9 cellular contexts compared by ENCODE assay signal in the genomic region with DNA sequence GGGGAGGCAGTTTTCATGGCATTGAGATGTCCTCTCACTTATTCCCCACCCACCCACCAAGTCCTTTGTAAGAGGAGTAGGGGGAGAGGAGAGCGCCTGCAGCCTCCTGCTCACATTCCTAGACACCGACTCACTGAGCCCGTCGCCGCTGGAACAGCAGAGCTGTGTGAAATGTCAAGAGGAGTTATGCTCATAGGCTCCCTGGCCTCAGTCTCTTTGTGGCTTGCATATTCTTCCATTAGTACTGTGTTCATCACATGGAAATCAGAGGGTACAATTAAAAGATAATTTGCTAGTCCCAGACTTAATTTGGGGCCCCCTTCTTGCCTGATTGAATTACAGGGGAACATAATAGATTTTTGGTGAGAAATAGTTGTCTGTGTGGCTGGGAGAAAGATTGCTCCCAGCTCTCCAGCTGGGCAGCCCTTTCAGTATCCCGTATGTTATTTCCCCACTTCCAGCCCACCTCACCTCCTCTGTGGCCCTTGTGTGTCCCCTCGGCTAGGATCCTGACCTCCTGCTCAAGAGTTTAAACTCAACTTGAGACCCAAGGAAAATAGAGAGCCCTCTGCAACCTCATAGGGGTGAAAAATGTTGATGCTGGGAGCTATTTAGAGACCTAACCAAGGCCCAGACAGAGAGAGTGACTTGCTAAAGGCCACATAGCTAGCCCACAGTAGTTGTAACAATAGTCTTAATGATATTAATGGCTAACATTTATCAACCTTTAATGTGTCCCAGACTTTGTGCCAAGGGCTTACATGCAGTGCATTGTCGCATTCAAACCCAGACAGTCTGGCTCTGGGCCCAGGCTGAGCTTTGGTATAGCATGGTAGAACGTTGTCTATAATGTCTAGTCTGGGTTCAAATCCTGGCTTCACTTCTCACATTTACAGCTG. TPM values are rescaled to one million over a fixed set of nuclear protein-coding genes. Genes with fewer than 3 reads are reported as not detected.
DNase-seq lines count a peak whose midpoint lies in the region; ATAC-seq and TF ChIP-seq lines count a peak whose summit lies in the region.
"Had no signal": no experiment of that assay in that cellular context is flagged by ENCODE, and none has a peak within 500 bp of the region (broad histone marks: within the 10 kb centered on the region; RNA-seq: fewer than 3 reads in every experiment).

No MANE protein-coding gene starts in this region.

- ATAC-seq in left lung (peak; percentile 56), HG02938 (IDR thresholded peaks at IDR 0.05; ENCODE audit: unreplicated experiment) (no peak)

- TF ChIP-seq CTCF in MCF 10A (IDR thresholded peaks at IDR 0.05; ENCODE audit: unreplicated experiment): no peak
- no peak for TF ChIP-seq CTCF in left lung (IDR thresholded peaks at IDR 0.05)

- peak overlapping the region; percentile 60 for H3K4me3 Mint-ChIP-seq in MCF 10A (ENCODE audit: unreplicated experiment)
- H3K4me3 Mint-ChIP-seq in activated T-helper 1 cell treated with anti-CD3 and anti-CD28 coated beads, Interleukin-12 subunit alpha, Interleukin-12 subunit beta, Interleukin-2, Interleukin-4 antibody, amounts not matched to agents 30 ng/mL and 10 ng/mL and 1 ng/mL, durations not matched to agents 14 hours and 24 hours and 36 hours: no peak overlapping the region

- BruUV-seq in MCF 10A (replicated peaks; lab: Mats Ljungman, UMichigan): no TSS peak

- intact Hi-C loops in MCF 10A (cut with micrococcal nuclease) (no loop called here), left lung (cut with DNase I) (no loop called here)
- intact Hi-C loops in activated T-helper 1 cell treated with anti-CD3 and anti-CD28 coated beads, Interleukin-12 subunit alpha, Interleukin-12 subunit beta, Interleukin-2, Interleukin-4 antibody, amounts not matched to agents 30 ng/mL and 10 ng/mL and 1 ng/mL, durations not matched to agents 14 hours and 24 hours and 36 hours (cut with micrococcal nuclease): no loop called here

- no peaks in the 10 kb centered on the region for H3K9me3 ChIP-seq in left lung

- POLR2A ChIA-PET in MCF 10A (lab: Yijun Ruan, JAX): interaction anchor here (0.6 to 3.9 kb wide), 21 partner anchors 10 to 480 kb away, joined by 3 to 33 read pairs (median 4); partner anchors contain the start of genes LIMK2 and RNF185

- no peaks in the 10 kb centered on the region for H3K9me3 Mint-ChIP-seq in MCF 10A (ENCODE audit: unreplicated experiment)
- H3K9me3 Mint-ChIP-seq in activated T-helper 1 cell treated with anti-CD3 and anti-CD28 coated beads, Interleukin-12 subunit alpha, Interleukin-12 subunit beta, Interleukin-2, Interleukin-4 antibody, amounts not matched to agents 30 ng/mL and 10 ng/mL and 1 ng/mL, durations not matched to agents 14 hours and 24 hours and 36 hours: no peaks in the 10 kb centered on the region

- no peaks in the 10 kb centered on the region for H3K27me3 ChIP-seq in left lung

- H3K27me3 Mint-ChIP-seq in MCF 10A (ENCODE audit: insufficient read depth, unreplicated experiment): no peaks in the 10 kb centered on the region
- no peaks in the 10 kb centered on the region for H3K27me3 Mint-ChIP-seq in activated T-helper 1 cell treated with anti-CD3 and anti-CD28 coated beads, Interleukin-12 subunit alpha, Interleukin-12 subunit beta, Interleukin-2, Interleukin-4 antibody, amounts not matched to agents 30 ng/mL and 10 ng/mL and 1 ng/mL, durations not matched to agents 14 hours and 24 hours and 36 hours (ENCODE audit: insufficient read depth)

- H3K36me3 ChIP-seq in left lung: peaks cover 0 to 28% of the 10 kb centered on the region in 2 donors

- H3K27ac ChIP-seq in left lung: peak overlapping the region; percentile 53 to 78

- H3K36me3 Mint-ChIP-seq in MCF 10A (ENCODE audit: insufficient read depth, unreplicated experiment): peaks cover 22% of the 10 kb centered on the region
- H3K36me3 Mint-ChIP-seq in activated T-helper 1 cell treated with anti-CD3 and anti-CD28 coated beads, Interleukin-12 subunit alpha, Interleukin-12 subunit beta, Interleukin-2, Interleukin-4 antibody, amounts not matched to agents 30 ng/mL and 10 ng/mL and 1 ng/mL, durations not matched to agents 14 hours and 24 hours and 36 hours (ENCODE audit: low read depth): no peaks in the 10 kb centered on the region

- H3K4me1 ChIP-seq in left lung: peaks cover 22 to 86% of the 10 kb centered on the region in 2 donors

- peak; percentile 28 for DNase-seq in 8988T
- peak; percentile 48 for DNase-seq in HS-5 (ENCODE audit: low read depth)
- DNase-seq in MCF 10A (ENCODE audit: unreplicated experiment): peak; percentile 60
- DNase-seq in left lung: peak in 1 of 2 donors; percentile 56
- DNase-seq in activated CD4-positive, CD25-positive, alpha-beta regulatory T cell (lab: John Stamatoyannopoulos, UW): no peak
- no peak for DNase-seq in activated T-helper 1 cell treated with anti-CD3 and anti-CD28 coated beads, Interleukin-12 subunit alpha, Interleukin-12 subunit beta, Interleukin-2, Interleukin-4 antibody, amounts not matched to agents 30 ng/mL and 10 ng/mL and 1 ng/mL, durations not matched to agents 14 hours and 24 hours and 36 hours (ENCODE audit: low spot score)
- DNase-seq in stimulated activated CD8-positive, alpha-beta memory T cell treated with anti-CD3 and anti-CD28 coated beads, Interleukin-4, amount 100 ng/mL, for 48 hours: no peak
- DNase-seq: NCI-H2107 had no signal

- H3K4me3 ChIP-seq in left lung: no peak overlapping the region

- H3K27ac Mint-ChIP-seq in MCF 10A (ENCODE audit: low read depth, unreplicated experiment): peak overlapping the region; percentile 86
- H3K27ac Mint-ChIP-seq in activated T-helper 1 cell treated with anti-CD3 and anti-CD28 coated beads, Interleukin-12 subunit alpha, Interleukin-12 subunit beta, Interleukin-2, Interleukin-4 antibody, amounts not matched to agents 30 ng/mL and 10 ng/mL and 1 ng/mL, durations not matched to agents 14 hours and 24 hours and 36 hours: no peak overlapping the region

- CTCF ChIA-PET in MCF 10A (lab: Yijun Ruan, JAX): interaction anchor here (0.5 to 3.1 kb wide), 11 partner anchors 9 to 136 kb away, joined by 3 to 39 read pairs (median 5); no protein-coding TSS in a partner anchor

- peaks cover 18% of the 10 kb centered on the region for H3K4me1 Mint-ChIP-seq in MCF 10A (ENCODE audit: insufficient read depth, unreplicated experiment)
- peaks cover 40% of the 10 kb centered on the region for H3K4me1 Mint-ChIP-seq in activated T-helper 1 cell treated with anti-CD3 and anti-CD28 coated beads, Interleukin-12 subunit alpha, Interleukin-12 subunit beta, Interleukin-2, Interleukin-4 antibody, amounts not matched to agents 30 ng/mL and 10 ng/mL and 1 ng/mL, durations not matched to agents 14 hours and 24 hours and 36 hours (ENCODE audit: low read depth)

RNA-seq across cellular contexts. Expression of gene LIMK2, which starts 32.2 kb away (rescaled TPM):
- total RNA-seq in MCF 10A (2022): 74.4 and 126 TPM in 2 replicates
- total RNA-seq in left lung: 10 to 100 TPM; 68.7 to 87.6 TPM
- total RNA-seq in activated T-helper 1 cell treated with anti-CD3 and anti-CD28 coated beads, Interleukin-12 subunit alpha, Interleukin-12 subunit beta, Interleukin-2, Interleukin-4 antibody, amounts not matched to agents 30 ng/mL and 10 ng/mL and 1 ng/mL, durations not matched to agents 14 hours and 24 hours and 36 hours: 39.8 and 40.7 TPM in 2 replicates

RNA-seq across cellular contexts. Expression of gene PIK3IP1, which starts 48.0 kb away (rescaled TPM):
- total RNA-seq in MCF 10A (2022): 0.25 and 0.93 TPM in 2 replicates
- total RNA-seq in left lung: 10 to 100 TPM; 12.8 to 41.5 TPM
- total RNA-seq in activated T-helper 1 cell treated with anti-CD3 and anti-CD28 coated beads, Interleukin-12 subunit alpha, Interleukin-12 subunit beta, Interleukin-2, Interleukin-4 antibody, amounts not matched to agents 30 ng/mL and 10 ng/mL and 1 ng/mL, durations not matched to agents 14 hours and 24 hours and 36 hours: 11.1 and 12.3 TPM in 2 replicates

Comparison
In these comparisons a context has a peak if more than half of its experiments do, and no peak if none do; other contexts are left out.
1. DNase-seq: peak in 8988T (single experiment), HS-5 (single experiment) and MCF 10A (single experiment); none in activated CD4-positive, CD25-positive, alpha-beta regulatory T cell (0 of 4), activated T-helper 1 cell treated with anti-CD3 and anti-CD28 coated beads, Interleukin-12 subunit alpha, Interleukin-12 subunit beta, Interleukin-2, Interleukin-4 antibody, amounts not matched to agents 30 ng/mL and 10 ng/mL and 1 ng/mL, durations not matched to agents 14 hours and 24 hours and 36 hours (single experiment) and stimulated activated CD8-positive, alpha-beta memory T cell treated with anti-CD3 and anti-CD28 coated beads, Interleukin-4, amount 100 ng/mL, for 48 hours (single experiment).